In genomic region chr18:5295981-5296705, GRCh38 we compare ENCODE assay signal across 8 cellular contexts. TPM values are rescaled to one million over a fixed set of nuclear protein-coding genes. Genes with fewer than 3 reads are reported as not detected.
A peak's percentile ranks its signal among the peaks of the same experiment; 100 is the strongest.
DNase-seq lines count a peak whose midpoint lies in the region; ATAC-seq and TF ChIP-seq lines count a peak whose summit lies in the region.

No MANE protein-coding gene starts in this region.

- H3K9me3 ChIP-seq in CD4-positive, alpha-beta T cell (ENCODE audit: control insufficient read depth, low read length), result no peaks in the 10 kb centered on the region

- intact Hi-C loops in CD4-positive, alpha-beta T cell (cut with DNase I, micrococcal nuclease), result loop anchor here (1.0 to 10.0 kb wide), 6 partner anchors 14 to 221 kb away; no protein-coding TSS in a partner anchor

- no peaks in the 10 kb centered on the region for H3K27me3 Mint-ChIP-seq in CD4-positive, alpha-beta T cell
- peaks cover 15% of the 10 kb centered on the region for H3K27me3 Mint-ChIP-seq in activated CD8-positive, alpha-beta T cell treated with anti-CD3 and anti-CD28 coated beads, Interleukin-2, amount 10 ng/mL, durations not matched to agents 7 days and 5 days (ENCODE audit: low read depth)

- peaks cover 33% of the 10 kb centered on the region for H3K36me3 Mint-ChIP-seq in CD4-positive, alpha-beta T cell (ENCODE audit: low read depth)
- peaks cover 21% of the 10 kb centered on the region for H3K36me3 Mint-ChIP-seq in activated CD8-positive, alpha-beta T cell treated with anti-CD3 and anti-CD28 coated beads, Interleukin-2, amount 10 ng/mL, durations not matched to agents 7 days and 5 days (ENCODE audit: low read depth)

- peak overlapping the region; percentile 89 for H3K27ac ChIP-seq in CD4-positive, alpha-beta T cell (ENCODE audit: low read depth, low read length)

- peak; percentile 60 for ATAC-seq in CD4-positive, alpha-beta T cell (ENCODE audit: poor library complexity)
- ATAC-seq in GM19452 (IDR thresholded peaks at IDR 0.05; ENCODE audit: unreplicated experiment) (peak; percentile 66), HG03575 (IDR thresholded peaks at IDR 0.05; ENCODE audit: extremely low read depth, insufficient number of reproducible peaks, low FRiP score, unreplicated experiment) (peak; percentile 38)
- peak; percentile 79 for ATAC-seq in activated CD8-positive, alpha-beta T cell treated with anti-CD3 and anti-CD28 coated beads, Interleukin-2, amount 10 ng/mL, durations not matched to agents 7 days and 5 days

- DNase-seq in CD4-positive, alpha-beta T cell, result peak; percentile 93 to 97 (median 96)
- DNase-seq in NCI-H82 (lab: John Stamatoyannopoulos, UW), result peak; percentile 97
- DNase-seq in activated CD8-positive, alpha-beta T cell treated with anti-CD3 and anti-CD28 coated beads, Interleukin-2, amount 10 ng/mL, durations not matched to agents 7 days and 5 days, result peak; percentile 94
- peak; percentile 91 for DNase-seq in effector CD4-positive, alpha-beta T cell
- DNase-seq in lung microvascular endothelial cell (ENCODE audit: low read depth in 2 of 2), result peak; percentile 97 to 98
- DNase-seq in stimulated activated CD4-positive, alpha-beta T cell treated with anti-CD3 and anti-CD28 coated beads, TNF-alpha, amount 100 ng/mL, for 4 hours (ENCODE audit: low read depth in 3 of 3), result peak; percentile 93 to 96 (median 94)

- peak overlapping the region; percentile 97 for H3K4me3 Mint-ChIP-seq in CD4-positive, alpha-beta T cell
- peak overlapping the region; percentile 83 for H3K4me3 Mint-ChIP-seq in activated CD8-positive, alpha-beta T cell treated with anti-CD3 and anti-CD28 coated beads, Interleukin-2, amount 10 ng/mL, durations not matched to agents 7 days and 5 days

- no peak for TF ChIP-seq CTCF in CD4-positive, alpha-beta T cell (IDR thresholded peaks at IDR 0.05)

- no peaks in the 10 kb centered on the region for H3K9me3 Mint-ChIP-seq in CD4-positive, alpha-beta T cell
- no peaks in the 10 kb centered on the region for H3K9me3 Mint-ChIP-seq in activated CD8-positive, alpha-beta T cell treated with anti-CD3 and anti-CD28 coated beads, Interleukin-2, amount 10 ng/mL, durations not matched to agents 7 days and 5 days (ENCODE audit: insufficient read depth)

- H3K4me1 Mint-ChIP-seq in CD4-positive, alpha-beta T cell (ENCODE audit: low read depth), result peaks cover 47% of the 10 kb centered on the region
- H3K4me1 Mint-ChIP-seq in activated CD8-positive, alpha-beta T cell treated with anti-CD3 and anti-CD28 coated beads, Interleukin-2, amount 10 ng/mL, durations not matched to agents 7 days and 5 days (ENCODE audit: low read depth), result peaks cover 24% of the 10 kb centered on the region

- CTCF ChIA-PET in CD4-positive, alpha-beta T cell (lab: Charles Lee), result interaction anchor here (0.9 kb wide), 1 partner anchor 58 kb away, joined by 3 read pairs; no protein-coding TSS in a partner anchor
- CTCF ChIA-PET in activated CD8-positive, alpha-beta T cell treated with anti-CD3 and anti-CD28 coated beads, Interleukin-2, amount 10 ng/mL, durations not matched to agents 7 days and 5 days (lab: Charles Lee), result interaction anchor here (1.3 to 4.0 kb wide), 3 partner anchors 12 to 137 kb away, joined by 3 to 40 read pairs (median 3); no protein-coding TSS in a partner anchor

- no peaks in the 10 kb centered on the region for H3K27me3 ChIP-seq in CD4-positive, alpha-beta T cell (ENCODE audit: control insufficient read depth, insufficient read depth, low read length)

- H3K27ac Mint-ChIP-seq in CD4-positive, alpha-beta T cell, result peak overlapping the region; percentile 98
- H3K27ac Mint-ChIP-seq in activated CD8-positive, alpha-beta T cell treated with anti-CD3 and anti-CD28 coated beads, Interleukin-2, amount 10 ng/mL, durations not matched to agents 7 days and 5 days, result peak overlapping the region; percentile 93

- POLR2A ChIA-PET in CD4-positive, alpha-beta T cell (lab: Charles Lee), result interaction anchor here (0.6 to 6.5 kb wide), 26 partner anchors 8 to 1848 kb away, joined by 3 to 459 read pairs (median 6); partner anchors contain the start of gene AKAIN1
- POLR2A ChIA-PET in activated CD8-positive, alpha-beta T cell treated with anti-CD3 and anti-CD28 coated beads, Interleukin-2, amount 10 ng/mL, durations not matched to agents 7 days and 5 days (lab: Charles Lee), result interaction anchor here (0.5 to 5.1 kb wide), 12 partner anchors 9 to 201 kb away, joined by 3 to 176 read pairs (median 4); no protein-coding TSS in a partner anchor

RNA-seq across cellular contexts. Expression of gene ZBTB14, which starts 0.6 kb away (rescaled TPM):
- 10 to 100 TPM; 26.6 to 27.4 TPM for total RNA-seq in CD4-positive, alpha-beta T cell
- 10 to 100 TPM; 22.9 to 24.2 TPM for total RNA-seq in activated CD8-positive, alpha-beta T cell treated with anti-CD3 and anti-CD28 coated beads, Interleukin-2, amount 10 ng/mL, durations not matched to agents 7 days and 5 days
- 7.8 and 11.3 TPM in 2 replicates for total RNA-seq in lung microvascular endothelial cell

Comparison
In these comparisons a context has a peak if more than half of its experiments do, and no peak if none do; other contexts are left out.
1. Peak in every context shown above with its lines: DNase-seq, ATAC-seq and H3K27ac ChIP-seq.